Comparison of ENCODE assay signal across 1 cellular context in the genomic region with DNA sequence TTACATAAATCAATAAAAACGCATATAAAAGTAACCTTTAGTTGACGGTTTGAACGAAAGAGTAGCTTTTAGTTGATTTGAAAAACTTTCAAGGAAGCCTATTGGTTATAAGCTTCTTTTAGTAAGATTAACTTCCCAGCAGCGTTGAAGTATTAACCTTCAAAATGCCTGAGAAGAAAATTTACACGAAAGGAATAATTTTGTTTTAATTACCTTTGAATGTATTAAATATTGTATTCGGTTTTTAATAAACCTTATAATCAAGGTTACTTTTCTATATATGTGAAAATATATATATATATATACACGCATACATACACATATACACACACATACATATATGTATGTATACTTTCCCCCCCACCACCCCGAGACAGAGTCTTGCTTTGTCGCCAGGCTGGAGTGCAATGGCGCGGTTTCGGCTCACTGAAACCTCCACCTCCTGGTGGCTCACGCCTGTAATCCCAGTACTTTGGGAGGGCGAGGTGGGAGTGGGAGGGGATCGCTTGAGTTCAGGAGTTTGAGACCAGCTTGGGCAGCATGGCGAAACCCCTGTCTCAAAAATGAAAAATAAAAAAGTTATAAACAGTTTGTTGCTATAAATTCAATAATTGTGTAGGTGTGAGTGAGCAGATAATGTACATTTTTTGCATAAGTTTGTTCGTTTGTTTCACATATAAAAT.
TF ChIP-seq lines count a peak whose summit lies in the region.

No MANE protein-coding gene starts in this region.

TF ChIP-seq in K562, 482 proteins besides CTCF, POLR2A, EP300 and RAD21 (continued from another document and continues in another):
- TF ChIP-seq, protein P1, sequence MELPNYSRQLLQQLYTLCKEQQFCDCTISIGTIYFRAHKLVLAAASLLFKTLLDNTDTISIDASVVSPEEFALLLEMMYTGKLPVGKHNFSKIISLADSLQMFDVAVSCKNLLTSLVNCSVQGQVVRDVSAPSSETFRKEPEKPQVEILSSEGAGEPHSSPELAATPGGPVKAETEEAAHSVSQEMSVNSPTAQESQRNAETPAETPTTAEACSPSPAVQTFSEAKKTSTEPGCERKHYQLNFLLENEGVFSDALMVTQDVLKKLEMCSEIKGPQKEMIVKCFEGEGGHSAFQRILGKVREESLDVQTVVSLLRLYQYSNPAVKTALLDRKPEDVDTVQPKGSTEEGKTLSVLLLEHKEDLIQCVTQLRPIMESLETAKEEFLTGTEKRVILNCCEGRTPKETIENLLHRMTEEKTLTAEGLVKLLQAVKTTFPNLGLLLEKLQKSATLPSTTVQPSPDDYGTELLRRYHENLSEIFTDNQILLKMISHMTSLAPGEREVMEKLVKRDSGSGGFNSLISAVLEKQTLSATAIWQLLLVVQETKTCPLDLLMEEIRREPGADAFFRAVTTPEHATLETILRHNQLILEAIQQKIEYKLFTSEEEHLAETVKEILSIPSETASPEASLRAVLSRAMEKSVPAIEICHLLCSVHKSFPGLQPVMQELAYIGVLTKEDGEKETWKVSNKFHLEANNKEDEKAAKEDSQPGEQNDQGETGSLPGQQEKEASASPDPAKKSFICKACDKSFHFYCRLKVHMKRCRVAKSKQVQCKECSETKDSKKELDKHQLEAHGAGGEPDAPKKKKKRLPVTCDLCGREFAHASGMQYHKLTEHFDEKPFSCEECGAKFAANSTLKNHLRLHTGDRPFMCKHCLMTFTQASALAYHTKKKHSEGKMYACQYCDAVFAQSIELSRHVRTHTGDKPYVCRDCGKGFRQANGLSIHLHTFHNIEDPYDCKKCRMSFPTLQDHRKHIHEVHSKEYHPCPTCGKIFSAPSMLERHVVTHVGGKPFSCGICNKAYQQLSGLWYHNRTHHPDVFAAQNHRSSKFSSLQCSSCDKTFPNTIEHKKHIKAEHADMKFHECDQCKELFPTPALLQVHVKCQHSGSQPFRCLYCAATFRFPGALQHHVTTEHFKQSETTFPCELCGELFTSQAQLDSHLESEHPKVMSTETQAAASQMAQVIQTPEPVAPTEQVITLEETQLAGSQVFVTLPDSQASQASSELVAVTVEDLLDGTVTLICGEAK (IDR thresholded peaks at IDR 0.05), result no peak; the same call in 1 of the 2 replicates
- TF ChIP-seq, protein P1 (CRISPR knock-in tag; IDR thresholded peaks at IDR 0.05), result no peak
- no peak for TF ChIP-seq ZNF324 (CRISPR knock-in tag; IDR thresholded peaks at IDR 0.05)
- no peak for TF ChIP-seq MGA (IDR thresholded peaks at IDR 0.05)
- no peak for TF ChIP-seq CBX2 (IDR thresholded peaks at IDR 0.05; ENCODE audit: insufficient read depth, low read length, poor library complexity, severe bottlenecking)
- TF ChIP-seq ETV6 (IDR thresholded peaks at IDR 0.05; ENCODE audit: borderline replicate concordance in 1 of 2, low read depth in 2 of 2, low read length in 1 of 2), result no peak
- TF ChIP-seq ETV6 (CRISPR knock-in tag; IDR thresholded peaks at IDR 0.05; ENCODE audit: borderline replicate concordance), result no peak
- TF ChIP-seq PRMT5 (CRISPR knock-in tag; IDR thresholded peaks at IDR 0.05), result no peak
- TF ChIP-seq, protein P2, sequence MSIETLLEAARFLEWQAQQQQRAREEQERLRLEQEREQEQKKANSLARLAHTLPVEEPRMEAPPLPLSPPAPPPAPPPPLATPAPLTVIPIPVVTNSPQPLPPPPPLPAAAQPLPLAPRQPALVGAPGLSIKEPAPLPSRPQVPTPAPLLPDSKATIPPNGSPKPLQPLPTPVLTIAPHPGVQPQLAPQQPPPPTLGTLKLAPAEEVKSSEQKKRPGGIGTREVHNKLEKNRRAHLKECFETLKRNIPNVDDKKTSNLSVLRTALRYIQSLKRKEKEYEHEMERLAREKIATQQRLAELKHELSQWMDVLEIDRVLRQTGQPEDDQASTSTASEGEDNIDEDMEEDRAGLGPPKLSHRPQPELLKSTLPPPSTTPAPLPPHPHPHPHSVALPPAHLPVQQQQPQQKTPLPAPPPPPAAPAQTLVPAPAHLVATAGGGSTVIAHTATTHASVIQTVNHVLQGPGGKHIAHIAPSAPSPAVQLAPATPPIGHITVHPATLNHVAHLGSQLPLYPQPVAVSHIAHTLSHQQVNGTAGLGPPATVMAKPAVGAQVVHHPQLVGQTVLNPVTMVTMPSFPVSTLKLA (conservative IDR thresholded peaks at IDR 0.05), result peak in 1 of 2 experiments; percentile 6; a peak in 2 of 4 replicates
- TF ChIP-seq ZNF23 (CRISPR knock-in tag; IDR thresholded peaks at IDR 0.05), result no peak
- TF ChIP-seq, protein P3, sequence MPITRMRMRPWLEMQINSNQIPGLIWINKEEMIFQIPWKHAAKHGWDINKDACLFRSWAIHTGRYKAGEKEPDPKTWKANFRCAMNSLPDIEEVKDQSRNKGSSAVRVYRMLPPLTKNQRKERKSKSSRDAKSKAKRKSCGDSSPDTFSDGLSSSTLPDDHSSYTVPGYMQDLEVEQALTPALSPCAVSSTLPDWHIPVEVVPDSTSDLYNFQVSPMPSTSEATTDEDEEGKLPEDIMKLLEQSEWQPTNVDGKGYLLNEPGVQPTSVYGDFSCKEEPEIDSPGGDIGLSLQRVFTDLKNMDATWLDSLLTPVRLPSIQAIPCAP (CRISPR knock-in tag; IDR thresholded peaks at IDR 0.05; ENCODE audit: borderline replicate concordance), result no peak
- peak; percentile 24 for TF ChIP-seq BRD9 (IDR thresholded peaks at IDR 0.05; ENCODE audit: low read depth, partially characterized antibody)
- TF ChIP-seq HOXB6 (CRISPR knock-in tag; IDR thresholded peaks at IDR 0.05; ENCODE audit: borderline replicate concordance), result no peak
- TF ChIP-seq ZFP30 (CRISPR knock-in tag; IDR thresholded peaks at IDR 0.05; ENCODE audit: borderline replicate concordance), result 0 out of 2 replicates have a peak, but pooled peaks have one; percentile 9
- TF ChIP-seq ZNF263 (CRISPR knock-in tag; IDR thresholded peaks at IDR 0.05; ENCODE audit: borderline replicate concordance), result no peak
- no peak for TF ChIP-seq MAFG (tag; conservative IDR thresholded peaks at IDR 0.05)
- TF ChIP-seq POLR2H (tag; IDR thresholded peaks at IDR 0.05; ENCODE audit: low read depth), result no peak; the same call in 1 of the 2 replicates
- TF ChIP-seq CHAMP1 (IDR thresholded peaks at IDR 0.05), result no peak; the same call in 1 of the 2 replicates
- peak; percentile 22; the same call in 1 of the 2 replicates for TF ChIP-seq TEAD4 (IDR thresholded peaks at IDR 0.05; ENCODE audit: low read length)
- no peak for TF ChIP-seq TEAD4 (CRISPR knock-in tag; IDR thresholded peaks at IDR 0.05; ENCODE audit: borderline replicate concordance)
- TF ChIP-seq HNRNPK (IDR thresholded peaks at IDR 0.05; ENCODE audit: low read depth, low read length, poor library complexity, severe bottlenecking), result no peak
